ENCODE assay signal across 1 cellular context in the genomic region with DNA sequence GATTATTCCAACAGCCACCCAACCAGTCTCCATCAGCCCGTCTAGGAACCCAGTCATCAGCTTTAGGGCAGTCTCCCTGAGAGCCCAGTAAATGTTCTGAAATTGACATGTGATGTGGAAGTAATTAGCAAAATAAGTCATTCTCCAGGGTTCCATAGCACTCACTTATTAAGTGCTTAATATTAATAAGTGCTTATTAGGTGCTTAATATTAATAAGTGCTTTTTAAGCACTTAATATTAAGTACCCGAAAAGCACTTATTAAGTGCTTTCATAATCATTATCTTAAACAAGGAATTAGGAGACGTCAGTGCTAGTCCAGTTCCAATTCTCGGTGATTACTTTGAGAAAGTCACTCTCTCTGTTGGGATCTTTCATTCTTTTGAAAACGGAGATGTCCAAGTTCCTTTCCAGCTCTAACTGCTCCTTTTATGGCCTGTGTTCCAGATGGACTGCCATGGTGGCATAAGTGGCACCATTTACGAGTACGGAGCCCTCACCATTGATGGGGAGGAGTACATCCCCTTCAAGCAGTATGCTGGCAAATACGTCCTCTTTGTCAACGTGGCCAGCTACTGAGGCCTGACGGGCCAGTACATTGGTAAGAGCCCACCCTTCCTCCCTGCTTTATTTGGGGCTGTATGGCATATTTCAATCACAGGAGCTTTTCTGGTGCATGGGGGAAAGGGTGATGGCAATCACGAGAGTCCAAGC.
A peak's percentile ranks its signal among the peaks of the same experiment; 100 is the strongest.
TF ChIP-seq lines count a peak whose summit lies in the region.

No MANE protein-coding gene starts in this region.

TF ChIP-seq in K562, 482 proteins besides CTCF, POLR2A, EP300 and RAD21 (continued from another document):
- TF ChIP-seq, protein P1, sequence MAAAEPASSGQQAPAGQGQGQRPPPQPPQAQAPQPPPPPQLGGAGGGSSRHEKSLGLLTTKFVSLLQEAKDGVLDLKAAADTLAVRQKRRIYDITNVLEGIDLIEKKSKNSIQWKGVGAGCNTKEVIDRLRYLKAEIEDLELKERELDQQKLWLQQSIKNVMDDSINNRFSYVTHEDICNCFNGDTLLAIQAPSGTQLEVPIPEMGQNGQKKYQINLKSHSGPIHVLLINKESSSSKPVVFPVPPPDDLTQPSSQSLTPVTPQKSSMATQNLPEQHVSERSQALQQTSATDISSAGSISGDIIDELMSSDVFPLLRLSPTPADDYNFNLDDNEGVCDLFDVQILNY (CRISPR knock-in tag; IDR thresholded peaks at IDR 0.05): peak; percentile 97
- TF ChIP-seq NR3C1 (CRISPR knock-in tag; IDR thresholded peaks at IDR 0.05): peak; percentile 84; the same call in 1 of the 2 replicates
- TF ChIP-seq, protein P2, sequence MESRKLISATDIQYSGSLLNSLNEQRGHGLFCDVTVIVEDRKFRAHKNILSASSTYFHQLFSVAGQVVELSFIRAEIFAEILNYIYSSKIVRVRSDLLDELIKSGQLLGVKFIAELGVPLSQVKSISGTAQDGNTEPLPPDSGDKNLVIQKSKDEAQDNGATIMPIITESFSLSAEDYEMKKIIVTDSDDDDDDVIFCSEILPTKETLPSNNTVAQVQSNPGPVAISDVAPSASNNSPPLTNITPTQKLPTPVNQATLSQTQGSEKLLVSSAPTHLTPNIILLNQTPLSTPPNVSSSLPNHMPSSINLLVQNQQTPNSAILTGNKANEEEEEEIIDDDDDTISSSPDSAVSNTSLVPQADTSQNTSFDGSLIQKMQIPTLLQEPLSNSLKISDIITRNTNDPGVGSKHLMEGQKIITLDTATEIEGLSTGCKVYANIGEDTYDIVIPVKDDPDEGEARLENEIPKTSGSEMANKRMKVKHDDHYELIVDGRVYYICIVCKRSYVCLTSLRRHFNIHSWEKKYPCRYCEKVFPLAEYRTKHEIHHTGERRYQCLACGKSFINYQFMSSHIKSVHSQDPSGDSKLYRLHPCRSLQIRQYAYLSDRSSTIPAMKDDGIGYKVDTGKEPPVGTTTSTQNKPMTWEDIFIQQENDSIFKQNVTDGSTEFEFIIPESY (CRISPR knock-in tag; IDR thresholded peaks at IDR 0.05): peak; percentile 92
- no peak for TF ChIP-seq HNRNPL (IDR thresholded peaks at IDR 0.05; ENCODE audit: low read depth, low read length)
- peak; percentile 100 for TF ChIP-seq DACH1 (IDR thresholded peaks at IDR 0.05; ENCODE audit: partially characterized antibody)
- peak; percentile 39; the same call in 1 of the 2 replicates for TF ChIP-seq ZFX (CRISPR knock-in tag; IDR thresholded peaks at IDR 0.05)
- no peak for TF ChIP-seq ZNF668 (CRISPR knock-in tag; IDR thresholded peaks at IDR 0.05)
- TF ChIP-seq, protein P3, sequence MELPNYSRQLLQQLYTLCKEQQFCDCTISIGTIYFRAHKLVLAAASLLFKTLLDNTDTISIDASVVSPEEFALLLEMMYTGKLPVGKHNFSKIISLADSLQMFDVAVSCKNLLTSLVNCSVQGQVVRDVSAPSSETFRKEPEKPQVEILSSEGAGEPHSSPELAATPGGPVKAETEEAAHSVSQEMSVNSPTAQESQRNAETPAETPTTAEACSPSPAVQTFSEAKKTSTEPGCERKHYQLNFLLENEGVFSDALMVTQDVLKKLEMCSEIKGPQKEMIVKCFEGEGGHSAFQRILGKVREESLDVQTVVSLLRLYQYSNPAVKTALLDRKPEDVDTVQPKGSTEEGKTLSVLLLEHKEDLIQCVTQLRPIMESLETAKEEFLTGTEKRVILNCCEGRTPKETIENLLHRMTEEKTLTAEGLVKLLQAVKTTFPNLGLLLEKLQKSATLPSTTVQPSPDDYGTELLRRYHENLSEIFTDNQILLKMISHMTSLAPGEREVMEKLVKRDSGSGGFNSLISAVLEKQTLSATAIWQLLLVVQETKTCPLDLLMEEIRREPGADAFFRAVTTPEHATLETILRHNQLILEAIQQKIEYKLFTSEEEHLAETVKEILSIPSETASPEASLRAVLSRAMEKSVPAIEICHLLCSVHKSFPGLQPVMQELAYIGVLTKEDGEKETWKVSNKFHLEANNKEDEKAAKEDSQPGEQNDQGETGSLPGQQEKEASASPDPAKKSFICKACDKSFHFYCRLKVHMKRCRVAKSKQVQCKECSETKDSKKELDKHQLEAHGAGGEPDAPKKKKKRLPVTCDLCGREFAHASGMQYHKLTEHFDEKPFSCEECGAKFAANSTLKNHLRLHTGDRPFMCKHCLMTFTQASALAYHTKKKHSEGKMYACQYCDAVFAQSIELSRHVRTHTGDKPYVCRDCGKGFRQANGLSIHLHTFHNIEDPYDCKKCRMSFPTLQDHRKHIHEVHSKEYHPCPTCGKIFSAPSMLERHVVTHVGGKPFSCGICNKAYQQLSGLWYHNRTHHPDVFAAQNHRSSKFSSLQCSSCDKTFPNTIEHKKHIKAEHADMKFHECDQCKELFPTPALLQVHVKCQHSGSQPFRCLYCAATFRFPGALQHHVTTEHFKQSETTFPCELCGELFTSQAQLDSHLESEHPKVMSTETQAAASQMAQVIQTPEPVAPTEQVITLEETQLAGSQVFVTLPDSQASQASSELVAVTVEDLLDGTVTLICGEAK (IDR thresholded peaks at IDR 0.05): no peak
- TF ChIP-seq, protein P3 (CRISPR knock-in tag; IDR thresholded peaks at IDR 0.05): peak; percentile 60
- no peak for TF ChIP-seq CREB1 (IDR thresholded peaks at IDR 0.05)
- TF ChIP-seq CREB1 (CRISPR knock-in tag; IDR thresholded peaks at IDR 0.05): peak; percentile 75
- TF ChIP-seq ZBTB11 (CRISPR knock-in tag; IDR thresholded peaks at IDR 0.05): no peak
- TF ChIP-seq SRSF7 (optimal IDR thresholded peaks at IDR 0.05; ENCODE audit: low read depth, low read length): no peak
